Comparison of ENCODE assay signal across 12 cellular contexts in the genomic region with DNA sequence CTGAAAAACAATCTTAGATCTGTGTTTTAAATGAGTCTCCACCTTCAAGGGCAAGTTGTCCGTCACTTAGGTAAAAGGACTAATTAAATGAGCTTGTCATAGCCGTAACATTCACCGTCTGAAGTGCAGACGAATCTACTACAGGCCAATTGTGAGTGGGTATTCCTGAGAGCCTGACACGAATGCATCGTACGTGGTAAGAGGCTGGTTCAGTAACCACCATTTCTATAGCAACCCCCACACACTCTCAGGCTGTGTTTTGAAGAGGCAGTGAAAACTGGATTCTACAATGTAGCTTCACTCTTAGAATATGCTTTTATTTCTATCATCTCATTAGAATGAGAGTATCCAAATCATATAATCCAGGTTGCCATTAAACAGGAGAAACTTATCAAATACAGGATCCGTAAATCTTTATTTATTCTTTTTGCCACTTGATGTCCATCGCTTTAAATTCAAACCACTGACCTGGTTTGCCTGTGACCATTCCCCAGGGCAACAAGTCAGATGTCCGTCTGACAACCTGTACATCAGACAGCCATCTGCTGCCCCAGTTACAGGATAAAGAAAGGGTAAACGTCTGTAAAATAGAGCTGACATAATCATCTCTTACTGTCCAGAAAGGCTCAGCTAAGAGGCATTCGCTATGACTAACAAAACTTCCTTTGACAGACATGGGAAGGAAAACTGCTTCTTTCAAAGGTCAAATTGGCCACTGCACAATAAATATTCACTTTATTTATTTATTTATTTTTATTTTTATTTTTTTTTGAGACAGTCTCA.
A peak's percentile ranks its signal among the peaks of the same experiment; 100 is the strongest.
DNase-seq lines count a peak whose midpoint lies in the region; ATAC-seq and TF ChIP-seq lines count a peak whose summit lies in the region.
"Had no signal": no experiment of that assay in that cellular context is flagged by ENCODE, and none has a peak within 500 bp of the region (broad histone marks: within the 10 kb centered on the region; RNA-seq: fewer than 3 reads in every experiment).

No MANE protein-coding gene starts in this region.

- H3K27me3 ChIP-seq in trophoblast cell (ENCODE audit: insufficient read depth, low read length) (no peaks in the 10 kb centered on the region), left lung (no peaks in the 10 kb centered on the region)

- no peak overlapping the region for H3K4ac ChIP-seq in trophoblast cell (ENCODE audit: low read depth, low read length)

- H3K4me3 ChIP-seq in trophoblast cell (ENCODE audit: low read depth, low read length) (no peak overlapping the region), left lung (no peak overlapping the region)
- H3K4me3 ChIP-seq: mucosa of descending colon had no signal

- no peak for ATAC-seq in left lung
- ATAC-seq: mucosa of descending colon had no signal

- intact Hi-C loops in left lung (cut with DNase I): no loop called here

- no peak overlapping the region for H3K27ac ChIP-seq in trophoblast cell (ENCODE audit: low read depth, low read length)
- no peak overlapping the region for H3K27ac ChIP-seq in left lung

- no peak overlapping the region for H3K18ac ChIP-seq in trophoblast cell (ENCODE audit: low read length)

- H2AK5ac ChIP-seq in trophoblast cell (ENCODE audit: low read length): no peak overlapping the region

- H3K14ac ChIP-seq in trophoblast cell (ENCODE audit: low read length): no peak overlapping the region

- H4K8ac ChIP-seq in trophoblast cell (ENCODE audit: low read depth, low read length): no peak overlapping the region

- no peak for TF ChIP-seq CTCF in left lung (IDR thresholded peaks at IDR 0.05)
- TF ChIP-seq CTCF in GM13976 (IDR thresholded peaks at IDR 0.05; ENCODE audit: borderline replicate concordance, control extremely low read depth, extremely low read depth, insufficient read depth, missing control alignments): no peak

- H3K4me1 ChIP-seq in trophoblast cell (ENCODE audit: control insufficient read depth in 1 of 2, insufficient read depth in 2 of 2, low read length in 2 of 2) (peaks cover 0 to 5% of the 10 kb centered on the region in 2 experiments), left lung (no peaks in the 10 kb centered on the region)

- H4K12ac ChIP-seq in trophoblast cell (ENCODE audit: low read depth, low read length): no peak overlapping the region

- H3K9me3 ChIP-seq in trophoblast cell (ENCODE audit: insufficient read depth, low read depth, low read length) (no peaks in the 10 kb centered on the region), left lung (no peaks in the 10 kb centered on the region)
- H3K9me3 ChIP-seq: mucosa of descending colon had no signal

- no peaks in the 10 kb centered on the region for H3K79me2 ChIP-seq in trophoblast cell (ENCODE audit: control insufficient read depth, insufficient read depth, low read length, poor library complexity)

- no peak overlapping the region for H3K23ac ChIP-seq in trophoblast cell (ENCODE audit: low read length)

- in situ Hi-C loops in GM13976 (cut with MboI; ENCODE audit: low sequenced_read_pairs, unreplicated experiment): no loop called here

- no peaks in the 10 kb centered on the region for H3K36me3 ChIP-seq in trophoblast cell (ENCODE audit: control insufficient read depth in 1 of 2, insufficient read depth in 2 of 2, low read length in 2 of 2)
- H3K36me3 ChIP-seq in left lung: no peaks in the 10 kb centered on the region

- WGBS in trophoblast cell (ENCODE audit: extremely low coverage, insufficient coverage, insufficient read length): no CpG with 5 or more reads among the region's 12 CpGs

- H2BK5ac ChIP-seq in trophoblast cell (ENCODE audit: low read depth, low read length, poor library complexity): no peak overlapping the region

- no peaks in the 10 kb centered on the region for H3K79me1 ChIP-seq in trophoblast cell (ENCODE audit: low read length)

- H3K9ac ChIP-seq in trophoblast cell (ENCODE audit: low read length): no peak overlapping the region

- H4K91ac ChIP-seq in trophoblast cell (ENCODE audit: low read depth, low read length): no peak overlapping the region

- no peak overlapping the region for H2BK12ac ChIP-seq in trophoblast cell (ENCODE audit: low read length)

- H3K4me2 ChIP-seq in trophoblast cell (ENCODE audit: low read length): no peak overlapping the region

- no peak overlapping the region for H2AFZ ChIP-seq in trophoblast cell (ENCODE audit: insufficient read depth, low read length, poor library complexity)

- DNase-seq in NCI-H1436 (lab: John Stamatoyannopoulos, UW) (peak; percentile 36), NCI-H1436 treated with DMSO at 0.1 percent for 48 hours (lab: John Stamatoyannopoulos, UW) (no peak), NCI-H2107 treated with DMSO at 0.1 percent for 48 hours (lab: John Stamatoyannopoulos, UW; ENCODE audit: unreplicated experiment) (peak; percentile 57), dermis blood vessel endothelial cell (peak; percentile 84), pulmonary artery endothelial cell (ENCODE audit: low read depth, low spot score) (peak; percentile 55), trophoblast cell (no peak), left lung (no peak), GM13976 (ENCODE audit: low spot score) (no peak)
- DNase-seq: activated gamma-delta T cell treated with Interleukin-2 at 50 U/mL for 16 hours; effector CD4-positive, alpha-beta T cell; mucosa of descending colon; NCI-H2171 had no signal

- no peak overlapping the region for H2BK120ac ChIP-seq in trophoblast cell (ENCODE audit: insufficient read depth, low read length, poor library complexity)

Comparison
In these comparisons a context has a peak if more than half of its experiments do, and no peak if none do; other contexts are left out.
1. DNase-seq: peak in NCI-H1436 (single experiment), NCI-H2107 treated with DMSO at 0.1 percent for 48 hours (single experiment), dermis blood vessel endothelial cell (single experiment) and pulmonary artery endothelial cell (single experiment); none in NCI-H1436 treated with DMSO at 0.1 percent for 48 hours (single experiment), trophoblast cell (0 of 2), left lung (0 of 2) and GM13976 (single experiment).